19 cellular contexts compared by ENCODE assay signal in genomic region chr1:48869116-48869893, GRCh38.
DNase-seq lines count a peak whose midpoint lies in the region; ATAC-seq, FAIRE-seq and TF ChIP-seq lines count a peak whose summit lies in the region.
"Had no signal": no experiment of that assay in that cellular context is flagged by ENCODE, and none has a peak within 500 bp of the region (broad histone marks: within the 10 kb centered on the region; RNA-seq: fewer than 3 reads in every experiment).

No MANE protein-coding gene starts in this region.

- POLR2A ChIA-PET in MCF 10A (lab: Yijun Ruan, JAX) = interaction anchor here (0.6 to 1.7 kb wide), 5 partner anchors 9 to 59 kb away, joined by 3 to 8 read pairs (median 4); no protein-coding TSS in a partner anchor

- no peak overlapping the region for H3K9ac ChIP-seq in keratinocyte (ENCODE audit: control insufficient read depth, extremely low read depth, insufficient read depth, low read length)

- ATAC-seq in HG03159 (IDR thresholded peaks at IDR 0.05; ENCODE audit: unreplicated experiment) (no peak), psoas muscle (no peak), GM21528 (IDR thresholded peaks at IDR 0.05; ENCODE audit: low FRiP score, unreplicated experiment) (no peak)
- ATAC-seq: upper lobe of right lung had no signal

- H3K27ac Mint-ChIP-seq in MCF 10A (ENCODE audit: low read depth, unreplicated experiment) = peak overlapping the region; percentile 74
- H3K27ac Mint-ChIP-seq: CD4-positive, CD25-positive, alpha-beta regulatory T cell had no signal

- H3K27me3 ChIP-seq in keratinocyte (ENCODE audit: control insufficient read depth, extremely low read depth, insufficient read depth, low read length) (no peaks in the 10 kb centered on the region), psoas muscle (ENCODE audit: insufficient read depth in 3 of 3, low read length in 2 of 3) (no peaks in the 10 kb centered on the region)
- H3K27me3 ChIP-seq: right atrium auricular region, SJSA1, upper lobe of right lung had no signal

- peak overlapping the region; percentile 19 for H3K27ac ChIP-seq in keratinocyte (ENCODE audit: control insufficient read depth, insufficient read depth, low read length)
- H3K27ac ChIP-seq in psoas muscle = no peak overlapping the region
- H3K27ac ChIP-seq: right atrium auricular region, SJSA1, upper lobe of right lung had no signal

- H3K4me3 ChIP-seq in keratinocyte (ENCODE audit: control insufficient read depth in 2 of 3, extremely low read depth in 1 of 3, insufficient read depth in 2 of 3, low read depth in 1 of 3, low read length in 3 of 3) (peak overlapping the region in 1 of 3 experiments; percentile 21), psoas muscle (no peak overlapping the region)
- H3K4me3 ChIP-seq: right atrium auricular region, SJSA1, upper lobe of right lung had no signal

- peak; percentile 87 for FAIRE-seq in keratinocyte (lab: Jason Lieb, UNC)
- FAIRE-seq: TTC549 had no signal

- H2AFZ ChIP-seq in keratinocyte (ENCODE audit: control insufficient read depth, low read length) = peak overlapping the region; percentile 48

- no peaks in the 10 kb centered on the region for H3K27me3 Mint-ChIP-seq in MCF 10A (ENCODE audit: insufficient read depth, unreplicated experiment)
- H3K27me3 Mint-ChIP-seq: CD4-positive, CD25-positive, alpha-beta regulatory T cell had no signal

- H3K9me3 ChIP-seq in keratinocyte (ENCODE audit: control insufficient read depth, low read depth, low read length) = no peaks in the 10 kb centered on the region
- H3K9me3 ChIP-seq in psoas muscle = no peaks in the 10 kb centered on the region
- H3K9me3 ChIP-seq: right atrium auricular region, SJSA1, upper lobe of right lung had no signal

- H3K4me3 Mint-ChIP-seq in MCF 10A (ENCODE audit: unreplicated experiment) = no peak overlapping the region
- H3K4me3 Mint-ChIP-seq: CD4-positive, CD25-positive, alpha-beta regulatory T cell; naive B cell had no signal

- no peaks in the 10 kb centered on the region for H3K79me2 ChIP-seq in keratinocyte (ENCODE audit: control insufficient read depth, insufficient read depth, low read length)

- no peaks in the 10 kb centered on the region for H3K36me3 Mint-ChIP-seq in MCF 10A (ENCODE audit: insufficient read depth, unreplicated experiment)
- H3K36me3 Mint-ChIP-seq: CD4-positive, CD25-positive, alpha-beta regulatory T cell; naive B cell had no signal

- H3K4me1 Mint-ChIP-seq in MCF 10A (ENCODE audit: insufficient read depth, unreplicated experiment) = peaks cover 22% of the 10 kb centered on the region

- peak; percentile 39 for DNase-seq in GM03348 (ENCODE audit: low spot score)
- peak; percentile 6 for DNase-seq in MV-4-11 (lab: John Stamatoyannopoulos, UW)
- peak; percentile 91 for DNase-seq in MCF 10A (ENCODE audit: unreplicated experiment)
- peak; percentile 55 for DNase-seq in keratinocyte (ENCODE audit: low read depth, low spot score)
- DNase-seq in activated CD4-positive, CD25-positive, alpha-beta regulatory T cell treated with anti-CD3 and anti-CD28 coated beads, Interleukin-2, amount 50 U/mL, for 72 hours = no peak
- DNase-seq in psoas muscle = no peak
- DNase-seq: aorta; CD4-positive, CD25-positive, alpha-beta regulatory T cell; IMR-90; naive B cell; NCI-H1417 treated with DMSO at 0.1 percent for 48 hours; NCI-H524 treated with DMSO at 0.1 percent for 48 hours; stimulated activated CD4-positive, alpha-beta T cell treated with anti-CD3 and anti-CD28 coated beads, Interleukin-4, amount 100 ng/mL, for 1 hour; upper lobe of right lung had no signal

- H3K9me3 Mint-ChIP-seq in MCF 10A (ENCODE audit: unreplicated experiment) = no peaks in the 10 kb centered on the region
- H3K9me3 Mint-ChIP-seq: naive B cell had no signal

- CTCF ChIA-PET in MCF 10A (lab: Yijun Ruan, JAX) = interaction anchor here (0.6 to 3.3 kb wide), 8 partner anchors 47 to 429 kb away, joined by 3 to 25 read pairs (median 4); no protein-coding TSS in a partner anchor

- 70 to 73% (median 70%) methylated on average over 5 of the region's 5 CpGs for WGBS in psoas muscle, 3 donors

- TF ChIP-seq CTCF in MCF 10A (IDR thresholded peaks at IDR 0.05; ENCODE audit: unreplicated experiment) = peak; percentile 7
- TF ChIP-seq CTCF in keratinocyte (optimal IDR thresholded peaks at IDR 0.05 in 1 of 3, IDR thresholded peaks at IDR 0.05 in 1 of 3, conservative IDR thresholded peaks at IDR 0.05 in 1 of 3; ENCODE audit: extremely low read depth in 1 of 3, insufficient read depth in 2 of 3, low read length in 3 of 3) = peak; percentile 62 to 75 (median 63)
- TF ChIP-seq CTCF in psoas muscle (IDR thresholded peaks at IDR 0.05) = no peak

- intact Hi-C loops in MCF 10A (cut with micrococcal nuclease) = loop anchor here (5.0 kb wide), 1 partner anchor 192 kb away; no protein-coding TSS in a partner anchor
- intact Hi-C loops in psoas muscle (cut with DNase I) = no loop called here

- H3K36me3 ChIP-seq in keratinocyte (ENCODE audit: control insufficient read depth in 2 of 2, extremely low read depth in 1 of 2, insufficient read depth in 2 of 2, low read length in 2 of 2) (no peaks in the 10 kb centered on the region), psoas muscle (ENCODE audit: insufficient read depth in 1 of 2, low read depth in 1 of 2) (no peaks in the 10 kb centered on the region)
- H3K36me3 ChIP-seq: right atrium auricular region, SJSA1, upper lobe of right lung had no signal

- H3K4me1 ChIP-seq in keratinocyte (ENCODE audit: control insufficient read depth, extremely low read depth, insufficient read depth, low read length) (peaks cover 7% of the 10 kb centered on the region), psoas muscle (no peaks in the 10 kb centered on the region)
- H3K4me1 ChIP-seq: right atrium auricular region, SJSA1, upper lobe of right lung had no signal

- no TSS peak for BruUV-seq in MCF 10A (replicated peaks; lab: Mats Ljungman, UMichigan)

- dilution Hi-C loops in keratinocyte (cut with MboI; ENCODE audit: extremely low pct_ligation_motif_present, low sequenced_read_pairs) = no loop called here

- no peaks in the 10 kb centered on the region for H3K9me1 ChIP-seq in keratinocyte (ENCODE audit: control insufficient read depth, extremely low read depth, insufficient read depth, low read length)

- H3K4me2 ChIP-seq in keratinocyte (ENCODE audit: control insufficient read depth, extremely low read depth, insufficient read depth, low read depth, low read length) = peak overlapping the region; percentile 72

- no peaks in the 10 kb centered on the region for H4K20me1 ChIP-seq in keratinocyte (ENCODE audit: control insufficient read depth, extremely low read depth, insufficient read depth, low read length)

Comparison
In these comparisons a context has a peak if more than half of its experiments do, and no peak if none do; other contexts are left out.
1. DNase-seq: peak in GM03348 (single experiment), MV-4-11 (single experiment), MCF 10A (single experiment) and keratinocyte (single experiment); none in activated CD4-positive, CD25-positive, alpha-beta regulatory T cell treated with anti-CD3 and anti-CD28 coated beads, Interleukin-2, amount 50 U/mL, for 72 hours (single experiment) and psoas muscle (0 of 2).